Comparison of ENCODE assay signal across 23 cellular contexts in the genomic region with DNA sequence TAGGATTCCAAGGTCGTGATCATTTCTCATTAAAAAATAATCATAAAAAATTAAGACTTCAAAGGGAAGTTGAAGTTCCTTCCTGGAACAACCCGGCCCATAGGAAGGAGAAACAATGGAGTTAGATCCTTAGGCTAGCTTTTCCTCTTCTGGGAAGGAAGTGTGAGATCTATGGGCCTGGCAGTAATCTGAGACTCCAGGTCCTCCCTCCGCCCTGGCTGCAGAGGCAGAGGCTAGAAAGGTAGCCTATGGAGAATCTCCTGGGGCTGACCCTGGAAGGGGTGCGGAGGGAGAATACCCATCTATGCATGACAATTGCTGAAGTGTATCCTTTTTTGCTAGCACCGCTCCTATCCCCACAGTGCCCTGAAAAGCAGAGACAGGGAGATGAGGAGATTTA. TPM values are rescaled to one million over a fixed set of nuclear protein-coding genes. Genes with fewer than 3 reads are reported as not detected.
DNase-seq lines count a peak whose midpoint lies in the region; ATAC-seq, FAIRE-seq and TF ChIP-seq lines count a peak whose summit lies in the region.
"Had no signal": no experiment of that assay in that cellular context is flagged by ENCODE, and none has a peak within 500 bp of the region (broad histone marks: within the 10 kb centered on the region; RNA-seq: fewer than 3 reads in every experiment).

No MANE protein-coding gene starts in this region.

- BruUV-seq in HepG2 (replicated peaks; lab: Mats Ljungman, UMichigan), result no TSS peak

- peaks cover 1% of the 10 kb centered on the region for H3K4me1 Mint-ChIP-seq in endodermal cell

- H3K4me3 Mint-ChIP-seq in endodermal cell, result no peak overlapping the region

- no peak for TF ChIP-seq EP300 in HepG2 (IDR thresholded peaks at IDR 0.05; ENCODE audit: low read depth in 2 of 2, low read length in 2 of 2)
- no peak for TF ChIP-seq EP300 in HepG2 (CRISPR knock-in tag; IDR thresholded peaks at IDR 0.05; ENCODE audit: borderline replicate concordance)

- TF ChIP-seq POLR2A in HepG2 (IDR thresholded peaks at IDR 0.05; ENCODE audit: insufficient read depth in 1 of 2, low read depth in 2 of 2, low read length in 2 of 2), result no peak

- H3K9me3 Mint-ChIP-seq in endodermal cell, result no peaks in the 10 kb centered on the region

- no peak overlapping the region for H3K4me2 ChIP-seq in HepG2 (ENCODE audit: low read depth, low read length)
- H3K4me2 ChIP-seq: KMS-11 had no signal

- H3K36me3 Mint-ChIP-seq in endodermal cell (ENCODE audit: low read depth), result no peaks in the 10 kb centered on the region

- H3K9me3 ChIP-seq in liver (ENCODE audit: control insufficient read depth in 4 of 4, low read length in 3 of 4) (no peaks in the 10 kb centered on the region), HepG2 (ENCODE audit: low read length) (peaks cover 7% of the 10 kb centered on the region; the same call in 1 of the 2 replicates), endodermal cell (ENCODE audit: control insufficient read depth, low read length) (no peaks in the 10 kb centered on the region), skeletal muscle tissue (ENCODE audit: control insufficient read depth in 3 of 3, low read length in 3 of 3) (no peaks in the 10 kb centered on the region)
- H3K9me3 ChIP-seq: BE2C had no signal

- H2AFZ ChIP-seq in HepG2 (ENCODE audit: low read length), result no peak overlapping the region

- H3K27me3 Mint-ChIP-seq in endodermal cell (ENCODE audit: insufficient read depth), result no peaks in the 10 kb centered on the region

- intact Hi-C loops in HepG2 (cut with micrococcal nuclease; ENCODE audit: unreplicated experiment), result no loop called here

- H3K27ac ChIP-seq in liver (ENCODE audit: low read depth in 1 of 2, low read length in 2 of 2) (no peak overlapping the region), HepG2 (ENCODE audit: extremely low read length, insufficient read depth, low read length) (no peak overlapping the region), endodermal cell (ENCODE audit: low read depth, low read length) (no peak overlapping the region), skeletal muscle tissue (ENCODE audit: low read depth, low read length) (peak overlapping the region; percentile 49)
- H3K27ac ChIP-seq: KMS-11 had no signal

- in situ Hi-C loops in HepG2 (cut with HindIII; ENCODE audit: extremely low pct_ligation_motif_present, low pct_unique_long_range_greater_than_20kb), result no loop called here

- FAIRE-seq in HepG2 (lab: Jason Lieb, UNC), result no peak
- FAIRE-seq: D721Med, HTR-8/SVneo had no signal

- H3K4me3 ChIP-seq in liver (ENCODE audit: low read depth in 1 of 3, low read length in 3 of 3) (no peak overlapping the region), HepG2 (replicated peaks in 1 of 3; ENCODE audit: insufficient read depth in 1 of 3, low read depth in 2 of 3, low read length in 3 of 3) (no peak overlapping the region), endodermal cell (ENCODE audit: low read length) (no peak overlapping the region), skeletal muscle tissue (ENCODE audit: low read length in 3 of 3) (no peak overlapping the region)

- H3K27ac Mint-ChIP-seq in endodermal cell, result no peak overlapping the region

- no peaks in the 10 kb centered on the region for H3K79me2 ChIP-seq in HepG2 (ENCODE audit: insufficient read depth, low read length)

- H3K9ac ChIP-seq in liver (ENCODE audit: low read depth in 1 of 2, low read length in 2 of 2), result no peak overlapping the region
- H3K9ac ChIP-seq in HepG2 (ENCODE audit: insufficient read depth, low read depth, low read length), result no peak overlapping the region
- H3K9ac ChIP-seq in endodermal cell (ENCODE audit: extremely low read depth, low read length, poor library complexity, severe bottlenecking), result no peak overlapping the region
- H3K9ac ChIP-seq in skeletal muscle tissue (ENCODE audit: low read depth in 1 of 3, low read length in 3 of 3), result no peak overlapping the region
- H3K9ac ChIP-seq: KMS-11 had no signal

- CTCF ChIA-PET in HepG2 (lab: Yijun Ruan, JAX; ENCODE audit: low intra/inter-chr PET ratio, low total read pairs), result no interaction called here

- TF ChIP-seq CTCF in liver (IDR thresholded peaks at IDR 0.05; ENCODE audit: low read depth, low read length, missing input control), result no peak
- TF ChIP-seq CTCF in HepG2 (CRISPR knock-in tag; IDR thresholded peaks at IDR 0.05), result no peak
- no peak for TF ChIP-seq CTCF in endodermal cell (conservative IDR thresholded peaks at IDR 0.05)

- ATAC-seq in HepG2 (no peak), left lobe of liver (peak; percentile 24), GM21723 (IDR thresholded peaks at IDR 0.05; ENCODE audit: unreplicated experiment) (no peak)
- ATAC-seq: Panc1 had no signal

- H4K20me1 ChIP-seq in HepG2 (ENCODE audit: insufficient read depth, low read length), result no peaks in the 10 kb centered on the region

- H3K27me3 ChIP-seq in liver (ENCODE audit: control insufficient read depth in 4 of 4, insufficient read depth in 4 of 4, low read length in 3 of 4) (no peaks in the 10 kb centered on the region), HepG2 (ENCODE audit: control insufficient read depth in 1 of 2, insufficient read depth in 2 of 2, low read length in 2 of 2) (no peaks in the 10 kb centered on the region), endodermal cell (ENCODE audit: control insufficient read depth, insufficient read depth, low read length, poor library complexity, severe bottlenecking) (no peaks in the 10 kb centered on the region), skeletal muscle tissue (ENCODE audit: control insufficient read depth in 3 of 3, insufficient read depth in 3 of 3, low read length in 3 of 3) (no peaks in the 10 kb centered on the region)
- H3K27me3 ChIP-seq: BE2C had no signal

- H3K4me1 ChIP-seq in liver (ENCODE audit: control insufficient read depth in 4 of 4, insufficient read depth in 4 of 4, low read length in 3 of 4), result no peaks in the 10 kb centered on the region
- no peaks in the 10 kb centered on the region for H3K4me1 ChIP-seq in HepG2 (ENCODE audit: insufficient read depth, low read length)
- no peaks in the 10 kb centered on the region for H3K4me1 ChIP-seq in endodermal cell (ENCODE audit: control insufficient read depth, insufficient read depth, low read length)
- H3K4me1 ChIP-seq in skeletal muscle tissue (ENCODE audit: control insufficient read depth in 3 of 3, insufficient read depth in 3 of 3, low read length in 3 of 3), result peaks cover 4 to 13% (median 10%) of the 10 kb centered on the region in 3 donors

- H3K36me3 ChIP-seq in liver (ENCODE audit: control insufficient read depth in 4 of 4, insufficient read depth in 3 of 4, low read depth in 1 of 4, low read length in 3 of 4) (no peaks in the 10 kb centered on the region), HepG2 (replicated peaks in 1 of 2; ENCODE audit: control insufficient read depth in 1 of 2, insufficient read depth in 2 of 2, low read length in 2 of 2) (no peaks in the 10 kb centered on the region), endodermal cell (ENCODE audit: control insufficient read depth, insufficient read depth, low read length) (no peaks in the 10 kb centered on the region), skeletal muscle tissue (ENCODE audit: control insufficient read depth in 3 of 3, insufficient read depth in 3 of 3, low read length in 3 of 3) (no peaks in the 10 kb centered on the region)
- H3K36me3 ChIP-seq: BE2C had no signal

- DNase-seq in HepG2 (ENCODE audit: low spot score) (no peak), endodermal cell (peak; percentile 77), left lobe of liver (ENCODE audit: low spot score) (no peak), NCI-H82 (lab: John Stamatoyannopoulos, UW) (no peak), activated T-cell treated with anti-CD3 and anti-CD28 coated beads for 4 hours (no peak)
- DNase-seq: EL; HCEC 1CT; IMR-90; NCI-H1105; NCI-H146; NCI-H2029; NCI-H2227 treated with DMSO at 0.1 percent for 48 hours; NCI-H510A treated with DMSO at 0.1 percent for 48 hours; NCI-H748 treated with DMSO at 0.1 percent for 48 hours; NK-92 treated with Interleukin-12 subunit alpha and Interleukin-12 subunit beta, amount 100 ng/mL, for 24 hours had no signal

- POLR2A ChIA-PET in HepG2 (lab: Yijun Ruan, JAX), result no interaction called here

- TF ChIP-seq RAD21 in liver (IDR thresholded peaks at IDR 0.05) (no peak), HepG2 (CRISPR knock-in tag; IDR thresholded peaks at IDR 0.05) (no peak)

- WGBS in liver, result 76% methylated on average over 5 of the region's 5 CpGs
- WGBS in HepG2 (ENCODE audit: low lambda C conversion rate), result 47% methylated on average over 5 of the region's 5 CpGs
- WGBS in endodermal cell (ENCODE audit: insufficient coverage in 1 of 2, insufficient read length in 1 of 2), 2 experiments, result 74% methylated on average over 5 of the region's 5 CpGs; no CpG with 5 or more reads in 1 of the 2 experiments

RNA-seq across cellular contexts. Expression of a gene that starts 37.9 kb away (rescaled TPM):
- total RNA-seq in liver, result 10 to 100 TPM; 15.7 to 27.8 TPM
- polyA plus RNA-seq in liver, result 1 to 10 TPM; 6.7 to 9.0 TPM
- 1.3 and 2.3 TPM in 2 replicates for total RNA-seq in HepG2 (2016; rRNA removed; fragmentation: Illumina TruSeq; extraction: Trizol)
- 0.26 and 0.61 TPM in 2 replicates for total RNA-seq in HepG2 (2016; cell fraction: cytosol; rRNA removed; fragmentation: Illumina TruSeq; extraction: Trizol; ENCODE audit: low read depth)
- total RNA-seq in HepG2 (2016; cell fraction: insoluble cytoplasmic fraction; rRNA removed; fragmentation: Illumina TruSeq; extraction: Trizol), result 1.2 and 1.3 TPM in 2 replicates
- total RNA-seq in HepG2 (2016; cell fraction: membrane; rRNA removed; fragmentation: Illumina TruSeq; extraction: Trizol), result 0.77 and 1.2 TPM in 2 replicates
- total RNA-seq in HepG2 (2016; cell fraction: nucleus; rRNA removed; fragmentation: Illumina TruSeq; extraction: Trizol), result 1.6 and 3.2 TPM in 2 replicates
- 0.68 and 1.1 TPM in 2 replicates for polyA plus RNA-seq in HepG2 (2011; rRNA removed)
- polyA plus RNA-seq in HepG2 (2011; cell fraction: cytosol; rRNA removed), result 0.67 and 0.88 TPM in 2 replicates
- 3.9 and 4.0 TPM in 2 replicates for polyA plus RNA-seq in HepG2 (2011; cell fraction: nucleus; rRNA removed)
- 1.4 and 2.5 TPM in 2 replicates for polyA plus RNA-seq in HepG2 (2012)
- polyA plus RNA-seq in HepG2 (2016; cell fraction: cytosol; fragmentation: Illumina TruSeq; extraction: Trizol; ENCODE audit: low read depth), result 0.32 and 0.33 TPM in 2 replicates
- 1.0 and 1.4 TPM in 2 replicates for polyA plus RNA-seq in HepG2 (2016; cell fraction: insoluble cytoplasmic fraction; fragmentation: Illumina TruSeq; extraction: Trizol; ENCODE audit: low read depth)
- polyA plus RNA-seq in HepG2 (2016; cell fraction: membrane; fragmentation: Illumina TruSeq; extraction: Trizol; ENCODE audit: low read depth), result 1.3 TPM in 2 replicates
- polyA plus RNA-seq in HepG2 (2016; cell fraction: nucleus; fragmentation: Illumina TruSeq; extraction: Trizol; ENCODE audit: insufficient read depth, low read depth), result 4.2 and 4.5 TPM in 2 replicates
- 1.1 TPM in 1 of 2 replicates, not detected in the other for polyA minus RNA-seq in HepG2 (2011; rRNA and poly(A)+ RNA removed; ENCODE audit: low replicate concordance)
- 0.49 and 0.62 TPM in 2 replicates for polyA minus RNA-seq in HepG2 (2011; cell fraction: cytosol; rRNA and poly(A)+ RNA removed)
- 3.2 and 4.1 TPM in 2 replicates for polyA minus RNA-seq in HepG2 (2011; cell fraction: nucleus; rRNA and poly(A)+ RNA removed)
- 10 to 100 TPM; 23.8 to 29.8 TPM for total RNA-seq in endodermal cell
- polyA plus RNA-seq in endodermal cell (2013, experiment 1 of 2), result 91.6 TPM
- polyA plus RNA-seq in endodermal cell (2013, experiment 2 of 2), result 87.1 TPM
- 13.8 TPM for total RNA-seq in left lobe of liver
- total RNA-seq in skeletal muscle tissue, result 38.1 TPM
